ENCODE assay signal across 34 cellular contexts in the genomic region with DNA sequence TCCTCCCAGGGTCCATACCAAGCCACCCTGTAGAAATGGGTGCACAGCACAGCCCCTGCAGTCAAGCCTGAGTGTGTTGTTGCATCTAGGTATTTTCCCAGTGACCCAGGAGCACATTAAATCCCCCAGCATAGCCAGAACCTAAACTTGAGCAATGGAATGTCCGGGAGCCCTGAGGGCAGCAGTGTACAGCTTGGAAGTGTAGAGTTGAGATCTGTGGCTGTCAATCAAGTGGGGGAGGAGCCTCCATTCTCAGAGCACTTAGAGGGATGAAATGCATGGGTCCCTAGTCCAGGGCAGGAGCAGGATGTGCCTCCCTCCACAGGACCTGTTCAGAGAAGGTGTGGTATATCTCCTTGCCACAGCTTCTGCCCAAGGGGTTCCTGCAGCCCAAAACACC.
"Had no signal": no experiment of that assay in that cellular context is flagged by ENCODE, and none has a peak within 500 bp of the region (broad histone marks: within the 10 kb centered on the region; RNA-seq: fewer than 3 reads in every experiment).

No MANE protein-coding gene starts in this region.

- H3K27me3 Mint-ChIP-seq: activated B cell treated with CpG ODN at 0.5 μM for 24 hours; activated CD4-positive, alpha-beta memory T cell treated with anti-CD3 and anti-CD28 coated beads for 36 hours; activated CD4-positive, alpha-beta T cell treated with anti-CD3 and anti-CD28 coated beads, Interleukin-2, amount 10 ng/mL, durations not matched to agents 24 days and 14 days; activated naive CD8-positive, alpha-beta T cell treated with anti-CD3 and anti-CD28 coated beads for 36 hours; central memory CD8-positive, alpha-beta T cell had no signal

- H3K4me3 Mint-ChIP-seq: activated B cell treated with CpG ODN at 0.5 μM for 24 hours; activated CD4-positive, alpha-beta memory T cell treated with anti-CD3 and anti-CD28 coated beads for 36 hours; activated CD4-positive, alpha-beta T cell treated with anti-CD3 and anti-CD28 coated beads, Interleukin-2, amount 10 ng/mL, durations not matched to agents 24 days and 14 days; activated CD8-positive, alpha-beta T cell treated with anti-CD3 and anti-CD28 coated beads for 36 hours; activated naive CD4-positive, alpha-beta T cell treated with anti-CD3 and anti-CD28 coated beads for 36 hours; activated naive CD8-positive, alpha-beta T cell treated with anti-CD3 and anti-CD28 coated beads for 36 hours; activated T-cell treated with anti-CD3 and anti-CD28 coated beads, Interleukin-2, amount 50 U/mL, for 4 hours; activated T-cell treated with anti-CD3 and anti-CD28 coated beads, Interleukin-2, amount 50 U/mL, for 72 hours; activated T-helper 1 cell treated with anti-CD3 and anti-CD28 coated beads, Interleukin-12 subunit alpha, Interleukin-12 subunit beta, Interleukin-2, Interleukin-4 antibody, amounts not matched to agents 30 ng/mL and 10 ng/mL and 1 ng/mL, durations not matched to agents 14 hours and 24 hours and 36 hours; activated T-helper 17 cell treated with anti-CD3 and anti-CD28 coated beads, Interleukin-2, amount 50 U/mL, for 72 hours; brain; central memory CD8-positive, alpha-beta T cell; T-cell; T-helper 17 cell had no signal

- H3K4me3 ChIP-seq: ascending aorta, cardiac muscle cell had no signal

- DNase-seq: activated B cell treated with CpG ODN at 0.5 μM for 24 hours; activated CD4-positive, alpha-beta memory T cell treated with anti-CD3 and anti-CD28 coated beads for 36 hours; activated CD4-positive, alpha-beta T cell treated with anti-CD3 and anti-CD28 coated beads for 4 hours; activated CD4-positive, alpha-beta T cell treated with anti-CD3 and anti-CD28 coated beads, Interleukin-2, amount 10 ng/mL, durations not matched to agents 24 days and 14 days; activated CD4-positive, alpha-beta T cell treated with anti-CD3 and anti-CD28 coated beads, Interleukin-2, amount 50 U/mL, for 1 hour; activated CD4-positive, alpha-beta T cell treated with anti-CD3 and anti-CD28 coated beads, Interleukin-2, amount 50 U/mL, for 4 hours; activated CD4-positive, CD25-positive, alpha-beta regulatory T cell treated with anti-CD3 and anti-CD28 coated beads, Interleukin-2, amount 50 U/mL, for 72 hours; activated CD8-positive, alpha-beta memory T cell treated with anti-CD3 and anti-CD28 coated beads, Interleukin-2, amount 50 U/mL, for 4 hours; activated CD8-positive, alpha-beta T cell treated with anti-CD3 and anti-CD28 coated beads for 36 hours; activated effector memory CD4-positive, alpha-beta T cell treated with anti-CD3 and anti-CD28 coated beads, Interleukin-2, amount 50 U/mL, for 16 hours; activated gamma-delta T cell treated with Interleukin-2 at 50 U/mL for 16 hours; activated naive CD4-positive, alpha-beta T cell; activated naive CD4-positive, alpha-beta T cell treated with anti-CD3 and anti-CD28 coated beads for 36 hours; activated naive CD4-positive, alpha-beta T cell treated with anti-CD3 and anti-CD28 coated beads, Interleukin-2, amount 50 U/mL, for 16 hours; activated naive CD8-positive, alpha-beta T cell treated with anti-CD3 and anti-CD28 coated beads for 36 hours; activated T-cell treated with anti-CD3 and anti-CD28 coated beads for 4 hours; activated T-cell treated with anti-CD3 and anti-CD28 coated beads, Interleukin-2, amount 50 U/mL, for 1 hour; activated T-cell treated with anti-CD3 and anti-CD28 coated beads, Interleukin-2, amount 50 U/mL, for 4 hours; activated T-cell treated with anti-CD3 and anti-CD28 coated beads, Interleukin-2, amount 50 U/mL, for 72 hours; amygdala; anterior cingulate cortex; caudate nucleus; cerebellar nuclear complex; T-cell; T-helper 17 cell; T-helper 9 cell had no signal

- H3K27ac ChIP-seq: ascending aorta, cardiac muscle cell, VCaP had no signal

- H3K36me3 ChIP-seq: ascending aorta, cardiac muscle cell had no signal

- H3K27ac Mint-ChIP-seq: activated B cell treated with CpG ODN at 0.5 μM for 24 hours; activated CD4-positive, alpha-beta memory T cell treated with anti-CD3 and anti-CD28 coated beads for 36 hours; activated CD4-positive, alpha-beta T cell treated with anti-CD3 and anti-CD28 coated beads, Interleukin-2, amount 10 ng/mL, durations not matched to agents 24 days and 14 days; activated CD8-positive, alpha-beta T cell treated with anti-CD3 and anti-CD28 coated beads for 36 hours; activated naive CD4-positive, alpha-beta T cell treated with anti-CD3 and anti-CD28 coated beads for 36 hours; activated naive CD4-positive, alpha-beta T cell treated with anti-CD3 and anti-CD28 coated beads, Interleukin-2, amount 50 U/mL, for 72 hours; activated naive CD8-positive, alpha-beta T cell treated with anti-CD3 and anti-CD28 coated beads for 36 hours; activated T-cell treated with anti-CD3 and anti-CD28 coated beads, Interleukin-2, amount 50 U/mL, for 72 hours; activated T-helper 1 cell treated with anti-CD3 and anti-CD28 coated beads, Interleukin-12 subunit alpha, Interleukin-12 subunit beta, Interleukin-2, Interleukin-4 antibody, amounts not matched to agents 30 ng/mL and 10 ng/mL and 1 ng/mL, durations not matched to agents 14 hours and 24 hours and 36 hours; activated T-helper 17 cell treated with anti-CD3 and anti-CD28 coated beads, Interleukin-2, amount 50 U/mL, for 72 hours; brain; T-cell; T-helper 17 cell had no signal

- H3K4me1 Mint-ChIP-seq: activated B cell treated with CpG ODN at 0.5 μM for 24 hours; activated CD4-positive, alpha-beta T cell treated with anti-CD3 and anti-CD28 coated beads, Interleukin-2, amount 10 ng/mL, durations not matched to agents 24 days and 14 days; activated naive CD8-positive, alpha-beta T cell treated with anti-CD3 and anti-CD28 coated beads for 36 hours; activated T-helper 17 cell treated with anti-CD3 and anti-CD28 coated beads, Interleukin-2, amount 50 U/mL, for 72 hours; central memory CD8-positive, alpha-beta T cell; T-cell; T-helper 17 cell had no signal

- ATAC-seq: activated CD8-positive, alpha-beta T cell treated with anti-CD3 and anti-CD28 coated beads for 36 hours; activated naive CD4-positive, alpha-beta T cell treated with anti-CD3 and anti-CD28 coated beads, Interleukin-2, amount 50 U/mL, for 72 hours; activated T-cell treated with anti-CD3 and anti-CD28 coated beads, Interleukin-2, amount 50 U/mL, for 4 hours; activated T-cell treated with anti-CD3 and anti-CD28 coated beads, Interleukin-2, amount 50 U/mL, for 72 hours; activated T-helper 17 cell treated with anti-CD3 and anti-CD28 coated beads, Interleukin-2, amount 50 U/mL, for 72 hours; T-cell; T-helper 17 cell had no signal

- H3K4me1 ChIP-seq: ascending aorta had no signal

- H3K36me3 Mint-ChIP-seq: activated CD4-positive, alpha-beta memory T cell treated with anti-CD3 and anti-CD28 coated beads for 36 hours; activated naive CD4-positive, alpha-beta T cell treated with anti-CD3 and anti-CD28 coated beads, Interleukin-2, amount 50 U/mL, for 72 hours; activated naive CD8-positive, alpha-beta T cell treated with anti-CD3 and anti-CD28 coated beads for 36 hours; brain; T-cell had no signal

- H3K9me3 ChIP-seq: ascending aorta had no signal

- H3K9me3 Mint-ChIP-seq: activated B cell treated with CpG ODN at 0.5 μM for 24 hours; activated CD4-positive, alpha-beta memory T cell treated with anti-CD3 and anti-CD28 coated beads for 36 hours; activated CD4-positive, alpha-beta T cell treated with anti-CD3 and anti-CD28 coated beads, Interleukin-2, amount 10 ng/mL, durations not matched to agents 24 days and 14 days; activated CD8-positive, alpha-beta T cell treated with anti-CD3 and anti-CD28 coated beads for 36 hours; activated naive CD4-positive, alpha-beta T cell treated with anti-CD3 and anti-CD28 coated beads for 36 hours; activated naive CD8-positive, alpha-beta T cell treated with anti-CD3 and anti-CD28 coated beads for 36 hours; activated T-cell treated with anti-CD3 and anti-CD28 coated beads, Interleukin-2, amount 50 U/mL, for 4 hours; activated T-helper 1 cell treated with anti-CD3 and anti-CD28 coated beads, Interleukin-12 subunit alpha, Interleukin-12 subunit beta, Interleukin-2, Interleukin-4 antibody, amounts not matched to agents 30 ng/mL and 10 ng/mL and 1 ng/mL, durations not matched to agents 14 hours and 24 hours and 36 hours; activated T-helper 17 cell treated with anti-CD3 and anti-CD28 coated beads, Interleukin-2, amount 50 U/mL, for 72 hours; brain had no signal

- H3K27me3 ChIP-seq: ascending aorta, cardiac muscle cell had no signal
